ENCODE assay signal across 1 cellular context in the genomic region with DNA sequence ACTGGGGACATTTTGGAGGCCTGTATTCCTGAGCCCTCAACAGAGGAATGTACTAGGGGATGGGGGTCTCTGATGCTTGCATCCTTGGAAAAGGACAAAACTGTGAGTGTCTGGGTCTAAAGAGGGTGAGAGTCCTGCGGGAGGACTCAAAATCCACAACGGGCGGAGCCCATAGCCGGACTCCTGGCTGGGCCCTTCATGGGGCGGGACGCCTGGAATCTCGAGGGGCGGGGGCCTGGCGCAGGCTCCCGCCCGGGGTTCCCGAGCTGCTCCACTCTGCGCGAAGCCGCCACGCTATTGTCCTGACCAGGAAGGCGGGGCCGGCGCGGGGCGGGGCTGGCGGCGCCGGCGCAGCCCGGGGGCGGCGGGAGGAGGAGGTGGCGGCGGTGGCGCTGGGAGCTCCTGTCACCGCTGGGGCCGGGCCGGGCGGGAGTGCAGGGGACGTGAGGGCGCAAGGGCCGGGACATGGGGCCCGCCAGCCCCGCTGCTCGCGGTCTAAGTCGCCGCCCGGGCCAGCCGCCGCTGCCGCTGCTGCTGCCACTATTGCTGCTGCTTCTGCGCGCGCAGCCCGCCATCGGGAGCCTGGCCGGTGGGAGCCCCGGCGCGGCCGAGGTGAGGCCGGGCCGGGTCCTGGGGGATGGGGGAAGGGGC.
TF ChIP-seq lines count a peak whose summit lies in the region.

Gene APLP1, plus strand, starts transcription at position 403 of the 651 bp plus-strand sequence. Its CDS starts 63 bp downstream, at position 466.

TF ChIP-seq in K562, 482 proteins besides CTCF, POLR2A, EP300 and RAD21 (continued from another document and continues in another):
- no peak for TF ChIP-seq ZNF407 (IDR thresholded peaks at IDR 0.05; ENCODE audit: low read depth)
- TF ChIP-seq ARNT (IDR thresholded peaks at IDR 0.05): no peak
- TF ChIP-seq, protein P1, sequence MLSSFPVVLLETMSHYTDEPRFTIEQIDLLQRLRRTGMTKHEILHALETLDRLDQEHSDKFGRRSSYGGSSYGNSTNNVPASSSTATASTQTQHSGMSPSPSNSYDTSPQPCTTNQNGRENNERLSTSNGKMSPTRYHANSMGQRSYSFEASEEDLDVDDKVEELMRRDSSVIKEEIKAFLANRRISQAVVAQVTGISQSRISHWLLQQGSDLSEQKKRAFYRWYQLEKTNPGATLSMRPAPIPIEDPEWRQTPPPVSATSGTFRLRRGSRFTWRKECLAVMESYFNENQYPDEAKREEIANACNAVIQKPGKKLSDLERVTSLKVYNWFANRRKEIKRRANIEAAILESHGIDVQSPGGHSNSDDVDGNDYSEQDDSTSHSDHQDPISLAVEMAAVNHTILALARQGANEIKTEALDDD (IDR thresholded peaks at IDR 0.05): no peak
- no peak for TF ChIP-seq KLF16 (IDR thresholded peaks at IDR 0.05)
- peak; percentile 18 for TF ChIP-seq ZFP36 (IDR thresholded peaks at IDR 0.05; ENCODE audit: low read depth, low read length, partially characterized antibody)
- no peak for TF ChIP-seq ZBTB26 (CRISPR knock-in tag; IDR thresholded peaks at IDR 0.05)
- TF ChIP-seq ELF4 (CRISPR knock-in tag; IDR thresholded peaks at IDR 0.05): no peak
- TF ChIP-seq ARID2 (IDR thresholded peaks at IDR 0.05): no peak
- TF ChIP-seq FOXA3 (CRISPR knock-in tag; conservative IDR thresholded peaks at IDR 0.05 in 1 of 2, IDR thresholded peaks at IDR 0.05 in 1 of 2): no peak
- TF ChIP-seq HNRNPLL (IDR thresholded peaks at IDR 0.05; ENCODE audit: low read depth, low read length, poor library complexity, severe bottlenecking): peak; percentile 29
- TF ChIP-seq, protein P2, sequence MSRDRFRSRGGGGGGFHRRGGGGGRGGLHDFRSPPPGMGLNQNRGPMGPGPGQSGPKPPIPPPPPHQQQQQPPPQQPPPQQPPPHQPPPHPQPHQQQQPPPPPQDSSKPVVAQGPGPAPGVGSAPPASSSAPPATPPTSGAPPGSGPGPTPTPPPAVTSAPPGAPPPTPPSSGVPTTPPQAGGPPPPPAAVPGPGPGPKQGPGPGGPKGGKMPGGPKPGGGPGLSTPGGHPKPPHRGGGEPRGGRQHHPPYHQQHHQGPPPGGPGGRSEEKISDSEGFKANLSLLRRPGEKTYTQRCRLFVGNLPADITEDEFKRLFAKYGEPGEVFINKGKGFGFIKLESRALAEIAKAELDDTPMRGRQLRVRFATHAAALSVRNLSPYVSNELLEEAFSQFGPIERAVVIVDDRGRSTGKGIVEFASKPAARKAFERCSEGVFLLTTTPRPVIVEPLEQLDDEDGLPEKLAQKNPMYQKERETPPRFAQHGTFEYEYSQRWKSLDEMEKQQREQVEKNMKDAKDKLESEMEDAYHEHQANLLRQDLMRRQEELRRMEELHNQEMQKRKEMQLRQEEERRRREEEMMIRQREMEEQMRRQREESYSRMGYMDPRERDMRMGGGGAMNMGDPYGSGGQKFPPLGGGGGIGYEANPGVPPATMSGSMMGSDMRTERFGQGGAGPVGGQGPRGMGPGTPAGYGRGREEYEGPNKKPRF (IDR thresholded peaks at IDR 0.05; ENCODE audit: low read depth, low read length): no peak
- TF ChIP-seq RB1 (IDR thresholded peaks at IDR 0.05; ENCODE audit: low read depth): peak; percentile 50; the same call in 1 of the 2 replicates
- TF ChIP-seq HNRNPK (IDR thresholded peaks at IDR 0.05; ENCODE audit: low read depth, low read length, poor library complexity, severe bottlenecking): no peak
- TF ChIP-seq, protein P3, sequence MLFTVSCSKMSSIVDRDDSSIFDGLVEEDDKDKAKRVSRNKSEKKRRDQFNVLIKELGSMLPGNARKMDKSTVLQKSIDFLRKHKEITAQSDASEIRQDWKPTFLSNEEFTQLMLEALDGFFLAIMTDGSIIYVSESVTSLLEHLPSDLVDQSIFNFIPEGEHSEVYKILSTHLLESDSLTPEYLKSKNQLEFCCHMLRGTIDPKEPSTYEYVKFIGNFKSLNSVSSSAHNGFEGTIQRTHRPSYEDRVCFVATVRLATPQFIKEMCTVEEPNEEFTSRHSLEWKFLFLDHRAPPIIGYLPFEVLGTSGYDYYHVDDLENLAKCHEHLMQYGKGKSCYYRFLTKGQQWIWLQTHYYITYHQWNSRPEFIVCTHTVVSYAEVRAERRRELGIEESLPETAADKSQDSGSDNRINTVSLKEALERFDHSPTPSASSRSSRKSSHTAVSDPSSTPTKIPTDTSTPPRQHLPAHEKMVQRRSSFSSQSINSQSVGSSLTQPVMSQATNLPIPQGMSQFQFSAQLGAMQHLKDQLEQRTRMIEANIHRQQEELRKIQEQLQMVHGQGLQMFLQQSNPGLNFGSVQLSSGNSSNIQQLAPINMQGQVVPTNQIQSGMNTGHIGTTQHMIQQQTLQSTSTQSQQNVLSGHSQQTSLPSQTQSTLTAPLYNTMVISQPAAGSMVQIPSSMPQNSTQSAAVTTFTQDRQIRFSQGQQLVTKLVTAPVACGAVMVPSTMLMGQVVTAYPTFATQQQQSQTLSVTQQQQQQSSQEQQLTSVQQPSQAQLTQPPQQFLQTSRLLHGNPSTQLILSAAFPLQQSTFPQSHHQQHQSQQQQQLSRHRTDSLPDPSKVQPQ (CRISPR knock-in tag; IDR thresholded peaks at IDR 0.05; ENCODE audit: borderline replicate concordance): no peak
- no peak for TF ChIP-seq TRIM28 (IDR thresholded peaks at IDR 0.05)
- no peak for TF ChIP-seq PRPF4 (IDR thresholded peaks at IDR 0.05; ENCODE audit: insufficient read depth, low read depth, low read length, poor library complexity, severe bottlenecking)
- TF ChIP-seq, protein P4, sequence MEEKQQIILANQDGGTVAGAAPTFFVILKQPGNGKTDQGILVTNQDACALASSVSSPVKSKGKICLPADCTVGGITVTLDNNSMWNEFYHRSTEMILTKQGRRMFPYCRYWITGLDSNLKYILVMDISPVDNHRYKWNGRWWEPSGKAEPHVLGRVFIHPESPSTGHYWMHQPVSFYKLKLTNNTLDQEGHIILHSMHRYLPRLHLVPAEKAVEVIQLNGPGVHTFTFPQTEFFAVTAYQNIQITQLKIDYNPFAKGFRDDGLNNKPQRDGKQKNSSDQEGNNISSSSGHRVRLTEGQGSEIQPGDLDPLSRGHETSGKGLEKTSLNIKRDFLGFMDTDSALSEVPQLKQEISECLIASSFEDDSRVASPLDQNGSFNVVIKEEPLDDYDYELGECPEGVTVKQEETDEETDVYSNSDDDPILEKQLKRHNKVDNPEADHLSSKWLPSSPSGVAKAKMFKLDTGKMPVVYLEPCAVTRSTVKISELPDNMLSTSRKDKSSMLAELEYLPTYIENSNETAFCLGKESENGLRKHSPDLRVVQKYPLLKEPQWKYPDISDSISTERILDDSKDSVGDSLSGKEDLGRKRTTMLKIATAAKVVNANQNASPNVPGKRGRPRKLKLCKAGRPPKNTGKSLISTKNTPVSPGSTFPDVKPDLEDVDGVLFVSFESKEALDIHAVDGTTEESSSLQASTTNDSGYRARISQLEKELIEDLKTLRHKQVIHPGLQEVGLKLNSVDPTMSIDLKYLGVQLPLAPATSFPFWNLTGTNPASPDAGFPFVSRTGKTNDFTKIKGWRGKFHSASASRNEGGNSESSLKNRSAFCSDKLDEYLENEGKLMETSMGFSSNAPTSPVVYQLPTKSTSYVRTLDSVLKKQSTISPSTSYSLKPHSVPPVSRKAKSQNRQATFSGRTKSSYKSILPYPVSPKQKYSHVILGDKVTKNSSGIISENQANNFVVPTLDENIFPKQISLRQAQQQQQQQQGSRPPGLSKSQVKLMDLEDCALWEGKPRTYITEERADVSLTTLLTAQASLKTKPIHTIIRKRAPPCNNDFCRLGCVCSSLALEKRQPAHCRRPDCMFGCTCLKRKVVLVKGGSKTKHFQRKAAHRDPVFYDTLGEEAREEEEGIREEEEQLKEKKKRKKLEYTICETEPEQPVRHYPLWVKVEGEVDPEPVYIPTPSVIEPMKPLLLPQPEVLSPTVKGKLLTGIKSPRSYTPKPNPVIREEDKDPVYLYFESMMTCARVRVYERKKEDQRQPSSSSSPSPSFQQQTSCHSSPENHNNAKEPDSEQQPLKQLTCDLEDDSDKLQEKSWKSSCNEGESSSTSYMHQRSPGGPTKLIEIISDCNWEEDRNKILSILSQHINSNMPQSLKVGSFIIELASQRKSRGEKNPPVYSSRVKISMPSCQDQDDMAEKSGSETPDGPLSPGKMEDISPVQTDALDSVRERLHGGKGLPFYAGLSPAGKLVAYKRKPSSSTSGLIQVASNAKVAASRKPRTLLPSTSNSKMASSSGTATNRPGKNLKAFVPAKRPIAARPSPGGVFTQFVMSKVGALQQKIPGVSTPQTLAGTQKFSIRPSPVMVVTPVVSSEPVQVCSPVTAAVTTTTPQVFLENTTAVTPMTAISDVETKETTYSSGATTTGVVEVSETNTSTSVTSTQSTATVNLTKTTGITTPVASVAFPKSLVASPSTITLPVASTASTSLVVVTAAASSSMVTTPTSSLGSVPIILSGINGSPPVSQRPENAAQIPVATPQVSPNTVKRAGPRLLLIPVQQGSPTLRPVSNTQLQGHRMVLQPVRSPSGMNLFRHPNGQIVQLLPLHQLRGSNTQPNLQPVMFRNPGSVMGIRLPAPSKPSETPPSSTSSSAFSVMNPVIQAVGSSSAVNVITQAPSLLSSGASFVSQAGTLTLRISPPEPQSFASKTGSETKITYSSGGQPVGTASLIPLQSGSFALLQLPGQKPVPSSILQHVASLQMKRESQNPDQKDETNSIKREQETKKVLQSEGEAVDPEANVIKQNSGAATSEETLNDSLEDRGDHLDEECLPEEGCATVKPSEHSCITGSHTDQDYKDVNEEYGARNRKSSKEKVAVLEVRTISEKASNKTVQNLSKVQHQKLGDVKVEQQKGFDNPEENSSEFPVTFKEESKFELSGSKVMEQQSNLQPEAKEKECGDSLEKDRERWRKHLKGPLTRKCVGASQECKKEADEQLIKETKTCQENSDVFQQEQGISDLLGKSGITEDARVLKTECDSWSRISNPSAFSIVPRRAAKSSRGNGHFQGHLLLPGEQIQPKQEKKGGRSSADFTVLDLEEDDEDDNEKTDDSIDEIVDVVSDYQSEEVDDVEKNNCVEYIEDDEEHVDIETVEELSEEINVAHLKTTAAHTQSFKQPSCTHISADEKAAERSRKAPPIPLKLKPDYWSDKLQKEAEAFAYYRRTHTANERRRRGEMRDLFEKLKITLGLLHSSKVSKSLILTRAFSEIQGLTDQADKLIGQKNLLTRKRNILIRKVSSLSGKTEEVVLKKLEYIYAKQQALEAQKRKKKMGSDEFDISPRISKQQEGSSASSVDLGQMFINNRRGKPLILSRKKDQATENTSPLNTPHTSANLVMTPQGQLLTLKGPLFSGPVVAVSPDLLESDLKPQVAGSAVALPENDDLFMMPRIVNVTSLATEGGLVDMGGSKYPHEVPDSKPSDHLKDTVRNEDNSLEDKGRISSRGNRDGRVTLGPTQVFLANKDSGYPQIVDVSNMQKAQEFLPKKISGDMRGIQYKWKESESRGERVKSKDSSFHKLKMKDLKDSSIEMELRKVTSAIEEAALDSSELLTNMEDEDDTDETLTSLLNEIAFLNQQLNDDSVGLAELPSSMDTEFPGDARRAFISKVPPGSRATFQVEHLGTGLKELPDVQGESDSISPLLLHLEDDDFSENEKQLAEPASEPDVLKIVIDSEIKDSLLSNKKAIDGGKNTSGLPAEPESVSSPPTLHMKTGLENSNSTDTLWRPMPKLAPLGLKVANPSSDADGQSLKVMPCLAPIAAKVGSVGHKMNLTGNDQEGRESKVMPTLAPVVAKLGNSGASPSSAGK (IDR thresholded peaks at IDR 0.05): no peak
- no peak for TF ChIP-seq MEF2A (IDR thresholded peaks at IDR 0.05; ENCODE audit: control insufficient read depth, low read depth, low read length)
